10 cellular contexts compared by ENCODE assay signal in the genomic region with DNA sequence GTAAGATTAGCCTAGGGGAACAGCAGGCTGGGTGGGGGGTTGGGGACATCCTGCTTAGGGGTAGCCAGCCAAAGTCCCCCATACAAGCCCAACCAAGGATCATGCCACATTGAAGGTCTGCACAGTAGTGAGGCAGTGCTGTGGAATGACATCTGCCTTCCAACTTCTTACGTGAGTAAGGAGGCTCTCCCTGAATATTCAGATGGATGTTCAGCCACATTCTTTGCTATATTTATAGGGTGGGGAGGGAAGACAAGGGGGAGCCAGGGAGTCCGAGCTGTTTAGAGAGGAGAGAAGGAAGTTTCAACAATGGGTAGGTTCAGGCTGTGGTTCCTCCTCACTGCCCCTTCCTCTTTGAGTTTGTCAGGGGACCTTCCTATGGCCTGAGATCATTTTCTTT. TPM values are rescaled to one million over a fixed set of nuclear protein-coding genes. Genes with fewer than 3 reads are reported as not detected.
DNase-seq lines count a peak whose midpoint lies in the region; ATAC-seq and TF ChIP-seq lines count a peak whose summit lies in the region.
"Had no signal": no experiment of that assay in that cellular context is flagged by ENCODE, and none has a peak within 500 bp of the region (broad histone marks: within the 10 kb centered on the region; RNA-seq: fewer than 3 reads in every experiment).

No MANE protein-coding gene starts in this region.

- peaks cover 2% of the 10 kb centered on the region for H3K79me1 ChIP-seq in trophoblast cell (ENCODE audit: low read length)

- peak overlapping the region; percentile 28 for H3K4me3 Mint-ChIP-seq in dendritic cell treated with granulocyte-macrophage colony-stimulating factor and Interleukin-4, amounts not matched to agents 40 ng/mL and 50 ng/mL, for 4 days
- H3K4me3 Mint-ChIP-seq in nephron: no peak overlapping the region
- H3K4me3 Mint-ChIP-seq: brain had no signal

- H4K12ac ChIP-seq in trophoblast cell (ENCODE audit: low read depth, low read length): no peak overlapping the region

- H3K4me3 ChIP-seq in DND-41 (ENCODE audit: low read depth in 1 of 2, low read length in 2 of 2): peak overlapping the region in 1 of 2 experiments; percentile 41; a peak in 2 of 4 replicates
- H3K4me3 ChIP-seq in trophoblast cell (ENCODE audit: low read depth, low read length): no peak overlapping the region

- DNase-seq in DND-41 (peak; percentile 32), MV-4-11 (lab: John Stamatoyannopoulos, UW) (peak; percentile 25), left lobe of liver (ENCODE audit: low spot score) (no peak), trophoblast cell (no peak), NCI-H2107 (lab: John Stamatoyannopoulos, UW) (no peak)
- DNase-seq: NCI-H2029 had no signal

- no peak overlapping the region for H3K23ac ChIP-seq in trophoblast cell (ENCODE audit: low read length)

- peaks cover 80% of the 10 kb centered on the region for H3K4me1 Mint-ChIP-seq in dendritic cell treated with granulocyte-macrophage colony-stimulating factor and Interleukin-4, amounts not matched to agents 40 ng/mL and 50 ng/mL, for 4 days (ENCODE audit: low read depth)
- H3K4me1 Mint-ChIP-seq in nephron: peaks cover 12% of the 10 kb centered on the region

- H3K79me2 ChIP-seq in DND-41 (ENCODE audit: insufficient read depth, low read length) (peaks cover 89% of the 10 kb centered on the region), trophoblast cell (ENCODE audit: control insufficient read depth, insufficient read depth, low read length, poor library complexity) (no peaks in the 10 kb centered on the region)

- no peak overlapping the region for H2BK12ac ChIP-seq in trophoblast cell (ENCODE audit: low read length)

- H3K27me3 ChIP-seq in DND-41 (ENCODE audit: insufficient read depth, low read length, poor library complexity) (no peaks in the 10 kb centered on the region), trophoblast cell (ENCODE audit: insufficient read depth, low read length) (no peaks in the 10 kb centered on the region)

- no peaks in the 10 kb centered on the region for H3K9me3 ChIP-seq in DND-41 (ENCODE audit: insufficient read depth, low read length, severe bottlenecking)
- H3K9me3 ChIP-seq in trophoblast cell (ENCODE audit: insufficient read depth, low read depth, low read length): no peaks in the 10 kb centered on the region

- H3K18ac ChIP-seq in trophoblast cell (ENCODE audit: low read length): no peak overlapping the region

- H3K4me2 ChIP-seq in DND-41 (ENCODE audit: insufficient read depth, low read length): peak overlapping the region; percentile 61
- H3K4me2 ChIP-seq in trophoblast cell (ENCODE audit: low read length): no peak overlapping the region

- no CpG with 5 or more reads among the region's 2 CpGs for WGBS in trophoblast cell (ENCODE audit: extremely low coverage, insufficient coverage, insufficient read length)

- ATAC-seq in DND-41 (ENCODE audit: insufficient read depth, low read depth) (no peak), left lobe of liver (no peak), HG03280 (IDR thresholded peaks at IDR 0.05; ENCODE audit: unreplicated experiment) (no peak)

- no peak overlapping the region for H4K8ac ChIP-seq in trophoblast cell (ENCODE audit: low read depth, low read length)

- H3K4me1 ChIP-seq in DND-41 (ENCODE audit: insufficient read depth, low read length): peaks cover 74% of the 10 kb centered on the region
- peaks cover 13 to 19% of the 10 kb centered on the region in 2 experiments for H3K4me1 ChIP-seq in trophoblast cell (ENCODE audit: control insufficient read depth in 1 of 2, insufficient read depth in 2 of 2, low read length in 2 of 2)

- no peak overlapping the region for H3K4ac ChIP-seq in trophoblast cell (ENCODE audit: low read depth, low read length)

- intact Hi-C loops in dendritic cell treated with granulocyte-macrophage colony-stimulating factor and Interleukin-4, amounts not matched to agents 40 ng/mL and 50 ng/mL, for 4 days (cut with micrococcal nuclease): no loop called here

- H3K14ac ChIP-seq in trophoblast cell (ENCODE audit: low read length): no peak overlapping the region

- H2AK5ac ChIP-seq in trophoblast cell (ENCODE audit: low read length): no peak overlapping the region

- peaks cover 33% of the 10 kb centered on the region for H3K36me3 Mint-ChIP-seq in dendritic cell treated with granulocyte-macrophage colony-stimulating factor and Interleukin-4, amounts not matched to agents 40 ng/mL and 50 ng/mL, for 4 days (ENCODE audit: low read depth)
- H3K36me3 Mint-ChIP-seq in nephron (ENCODE audit: low read depth): no peaks in the 10 kb centered on the region

- H3K36me3 ChIP-seq in DND-41 (ENCODE audit: insufficient read depth, low read length): peaks cover 33% of the 10 kb centered on the region
- H3K36me3 ChIP-seq in trophoblast cell (ENCODE audit: control insufficient read depth in 1 of 2, insufficient read depth in 2 of 2, low read length in 2 of 2): peaks cover 0 to 1% of the 10 kb centered on the region in 2 experiments

- no peaks in the 10 kb centered on the region for H3K27me3 Mint-ChIP-seq in dendritic cell treated with granulocyte-macrophage colony-stimulating factor and Interleukin-4, amounts not matched to agents 40 ng/mL and 50 ng/mL, for 4 days
- H3K27me3 Mint-ChIP-seq in nephron (ENCODE audit: low read depth): peaks cover under 1% of the 10 kb centered on the region
- H3K27me3 Mint-ChIP-seq: brain had no signal

- H3K9ac ChIP-seq in DND-41 (ENCODE audit: low read depth, low read length) (peak overlapping the region; percentile 61), trophoblast cell (ENCODE audit: low read length) (no peak overlapping the region)

- H3K27ac ChIP-seq in DND-41 (ENCODE audit: low read length) (peak overlapping the region; percentile 96), trophoblast cell (ENCODE audit: low read depth, low read length) (no peak overlapping the region)

- H3K9me3 Mint-ChIP-seq in dendritic cell treated with granulocyte-macrophage colony-stimulating factor and Interleukin-4, amounts not matched to agents 40 ng/mL and 50 ng/mL, for 4 days: no peaks in the 10 kb centered on the region
- H3K9me3 Mint-ChIP-seq in nephron: peaks cover 8% of the 10 kb centered on the region

- no peak overlapping the region for H2AFZ ChIP-seq in DND-41 (ENCODE audit: low read depth, low read length)
- H2AFZ ChIP-seq in trophoblast cell (ENCODE audit: insufficient read depth, low read length, poor library complexity): no peak overlapping the region

- no peak overlapping the region for H2BK5ac ChIP-seq in trophoblast cell (ENCODE audit: low read depth, low read length, poor library complexity)

- TF ChIP-seq CTCF in DND-41 (IDR thresholded peaks at IDR 0.05; ENCODE audit: borderline replicate concordance, extremely low read depth, low read length, poor library complexity, severe bottlenecking): no peak
- TF ChIP-seq CTCF in nephron (IDR thresholded peaks at IDR 0.05; ENCODE audit: unreplicated experiment in 3 of 3): no peak

- no peak overlapping the region for H4K91ac ChIP-seq in trophoblast cell (ENCODE audit: low read depth, low read length)

- peaks cover 41% of the 10 kb centered on the region for H4K20me1 ChIP-seq in DND-41 (ENCODE audit: insufficient read depth, low read length)

- H3K27ac Mint-ChIP-seq in dendritic cell treated with granulocyte-macrophage colony-stimulating factor and Interleukin-4, amounts not matched to agents 40 ng/mL and 50 ng/mL, for 4 days: peak overlapping the region; percentile 75
- H3K27ac Mint-ChIP-seq in nephron: peak overlapping the region in 2 of 3 experiments; percentile 2 to 52

- no peak overlapping the region for H2BK120ac ChIP-seq in trophoblast cell (ENCODE audit: insufficient read depth, low read length, poor library complexity)

RNA-seq across cellular contexts. Expression of a gene that starts 29.7 kb away (rescaled TPM):
- 88.7 TPM for total RNA-seq in left lobe of liver
- 117 and 123 TPM in 2 replicates for polyA plus RNA-seq in trophoblast cell (2013)

Comparison
In these comparisons a context has a peak if more than half of its experiments do, and no peak if none do; other contexts are left out.
1. DNase-seq: peak in DND-41 (single experiment) and MV-4-11 (single experiment); none in left lobe of liver (single experiment), trophoblast cell (0 of 2) and NCI-H2107 (single experiment).